Comparison of ENCODE assay signal across 9 cellular contexts in the genomic region with DNA sequence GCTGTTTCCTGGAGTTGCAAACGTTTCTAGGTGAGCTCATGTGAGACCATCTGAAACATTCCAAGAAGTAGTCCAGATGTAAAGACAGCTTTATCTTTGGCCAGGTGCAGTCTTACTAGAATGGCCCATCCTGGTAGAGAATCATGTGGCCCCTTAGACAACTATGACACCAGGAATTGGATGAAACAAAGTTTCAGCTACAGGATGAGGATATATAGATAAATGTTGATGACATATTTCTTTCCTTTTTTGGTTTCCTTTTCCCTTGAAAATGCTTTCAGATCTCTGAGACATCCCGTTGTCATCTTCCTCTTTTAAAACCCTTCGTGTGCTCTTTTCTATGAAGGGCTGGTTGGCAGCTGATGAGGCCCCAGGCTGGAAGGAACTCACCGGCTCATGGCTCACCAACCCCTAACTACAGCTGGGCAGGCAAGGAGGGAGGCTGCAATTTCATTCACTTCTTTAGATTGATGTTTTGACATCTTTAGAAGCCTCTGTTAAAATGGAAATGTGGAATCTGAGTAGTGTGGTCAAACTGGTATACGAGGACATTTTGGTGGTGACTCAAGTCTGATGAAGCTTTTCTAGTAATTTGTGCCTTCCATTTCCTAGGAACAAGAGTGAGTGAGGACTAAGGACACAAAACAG.
DNase-seq lines count a peak whose midpoint lies in the region; TF ChIP-seq lines count a peak whose summit lies in the region.
"Had no signal": no experiment of that assay in that cellular context is flagged by ENCODE, and none has a peak within 500 bp of the region (broad histone marks: within the 10 kb centered on the region; RNA-seq: fewer than 3 reads in every experiment).

No MANE protein-coding gene starts in this region.

- CTCF ChIA-PET in HEK293T (lab: Yijun Ruan, JAX), result interaction anchor here (0.7 to 1.5 kb wide), 4 partner anchors 9 to 147 kb away, joined by 3 to 5 read pairs (median 4); no protein-coding TSS in a partner anchor

- no peaks in the 10 kb centered on the region for H3K36me3 ChIP-seq in brain microvascular endothelial cell (replicated peaks)

- H3K27me3 Mint-ChIP-seq in endothelial cell (ENCODE audit: unreplicated experiment), result peaks cover 8% of the 10 kb centered on the region

- H3K4me1 Mint-ChIP-seq in endothelial cell (ENCODE audit: unreplicated experiment), result peaks cover 45% of the 10 kb centered on the region

- H3K27me3 ChIP-seq in brain microvascular endothelial cell (replicated peaks), result no peaks in the 10 kb centered on the region

- in situ Hi-C loops in brain microvascular endothelial cell (cut with HindIII; ENCODE audit: low pct_ligation_motif_present, low sequenced_read_pairs), result no loop called here
- in situ Hi-C loops in GM13977 (cut with MboI; ENCODE audit: low pct_unique_long_range_greater_than_20kb, low sequenced_read_pairs, unreplicated experiment), result no loop called here

- no peak overlapping the region for H3K27ac ChIP-seq in brain microvascular endothelial cell

- TF ChIP-seq CTCF in endothelial cell (IDR thresholded peaks at IDR 0.05; ENCODE audit: unreplicated experiment), result no peak
- no peak for TF ChIP-seq CTCF in brain microvascular endothelial cell (IDR thresholded peaks at IDR 0.05; ENCODE audit: low read depth, low read length, missing control alignments)
- no peak for TF ChIP-seq CTCF in GM13977 (IDR thresholded peaks at IDR 0.05; ENCODE audit: extremely low read depth, insufficient read depth, missing control alignments)

- H3K4me3 Mint-ChIP-seq in endothelial cell (ENCODE audit: unreplicated experiment), result no peak overlapping the region

- H3K4me3 ChIP-seq in brain microvascular endothelial cell (ENCODE audit: low read depth, low read length), result no peak overlapping the region

- no peaks in the 10 kb centered on the region for H3K36me3 Mint-ChIP-seq in endothelial cell (ENCODE audit: low read depth, unreplicated experiment)

- POLR2A ChIA-PET in HEK293T (lab: Yijun Ruan, JAX), result no interaction called here

- no peaks in the 10 kb centered on the region for H3K9me3 Mint-ChIP-seq in endothelial cell (ENCODE audit: unreplicated experiment)

- DNase-seq in HCEC 1CT (peak; percentile 51), SIG-M5 (lab: John Stamatoyannopoulos, UW) (peak; percentile 28), endothelial cell (ENCODE audit: low spot score) (no peak), brain microvascular endothelial cell (no peak), HEK293T (ENCODE audit: extremely low spot score) (no peak), GM13977 (ENCODE audit: low spot score) (no peak)
- peak; percentile 42 for DNase-seq in stimulated activated CD4-positive, alpha-beta T cell treated with anti-CD3 and anti-CD28 coated beads, Interleukin-4, amount 100 ng/mL, for 1 hour
- DNase-seq: left cardiac atrium, NCI-H187 treated with DMSO at 0.1 percent for 48 hours had no signal

- H3K27ac Mint-ChIP-seq in endothelial cell (ENCODE audit: unreplicated experiment), result peak overlapping the region; percentile 99

TF ChIP-seq in HEK293T, 16 proteins besides CTCF, POLR2A, EP300 and RAD21:
- TF ChIP-seq CTBP1 (IDR thresholded peaks at IDR 0.05; ENCODE audit: borderline replicate concordance) (no peak), BHLHE40 (IDR thresholded peaks at IDR 0.05; ENCODE audit: borderline replicate concordance) (no peak), SUZ12 (IDR thresholded peaks at IDR 0.05) (no peak), HDGF (IDR thresholded peaks at IDR 0.05; ENCODE audit: borderline replicate concordance) (no peak), SP1 (IDR thresholded peaks at IDR 0.05) (no peak), ELF4 (IDR thresholded peaks at IDR 0.05) (no peak), LEF1 (IDR thresholded peaks at IDR 0.05; ENCODE audit: borderline replicate concordance) (no peak), FOXA1 (IDR thresholded peaks at IDR 0.05) (no peak), NFRKB (IDR thresholded peaks at IDR 0.05) (no peak)
- TF ChIP-seq, protein P1, sequence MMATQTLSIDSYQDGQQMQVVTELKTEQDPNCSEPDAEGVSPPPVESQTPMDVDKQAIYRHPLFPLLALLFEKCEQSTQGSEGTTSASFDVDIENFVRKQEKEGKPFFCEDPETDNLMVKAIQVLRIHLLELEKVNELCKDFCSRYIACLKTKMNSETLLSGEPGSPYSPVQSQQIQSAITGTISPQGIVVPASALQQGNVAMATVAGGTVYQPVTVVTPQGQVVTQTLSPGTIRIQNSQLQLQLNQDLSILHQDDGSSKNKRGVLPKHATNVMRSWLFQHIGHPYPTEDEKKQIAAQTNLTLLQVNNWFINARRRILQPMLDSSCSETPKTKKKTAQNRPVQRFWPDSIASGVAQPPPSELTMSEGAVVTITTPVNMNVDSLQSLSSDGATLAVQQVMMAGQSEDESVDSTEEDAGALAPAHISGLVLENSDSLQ (IDR thresholded peaks at IDR 0.05), result no peak
TF ChIP-seq in HEK293T: peak in this region for 0.

Comparison
In these comparisons a context has a peak if more than half of its experiments do, and no peak if none do; other contexts are left out.
1. DNase-seq: peak in HCEC 1CT (single experiment), SIG-M5 (single experiment) and stimulated activated CD4-positive, alpha-beta T cell treated with anti-CD3 and anti-CD28 coated beads, Interleukin-4, amount 100 ng/mL, for 1 hour (single experiment); none in endothelial cell (single experiment), brain microvascular endothelial cell (single experiment), HEK293T (single experiment) and GM13977 (single experiment).